ENCODE assay signal across 28 cellular contexts in genomic region chr18:52499018-52499417, GRCh38.
A peak's percentile ranks its signal among the peaks of the same experiment; 100 is the strongest.
DNase-seq lines count a peak whose midpoint lies in the region; ATAC-seq and TF ChIP-seq lines count a peak whose summit lies in the region.
"Had no signal": no experiment of that assay in that cellular context is flagged by ENCODE, and none has a peak within 500 bp of the region (broad histone marks: within the 10 kb centered on the region; RNA-seq: fewer than 3 reads in every experiment).

No MANE protein-coding gene starts in this region.

- peaks cover 7% of the 10 kb centered on the region for H3K9me3 Mint-ChIP-seq in activated CD8-positive, alpha-beta T cell treated with anti-CD3 and anti-CD28 coated beads for 36 hours

- no peaks in the 10 kb centered on the region for H3K9me3 ChIP-seq in gastrocnemius medialis
- H3K9me3 ChIP-seq: adrenal gland had no signal

- H3K4me1 Mint-ChIP-seq in activated CD8-positive, alpha-beta T cell treated with anti-CD3 and anti-CD28 coated beads for 36 hours (ENCODE audit: low read depth), result no peaks in the 10 kb centered on the region
- H3K4me1 Mint-ChIP-seq: activated CD4-positive, alpha-beta memory T cell treated with anti-CD3 and anti-CD28 coated beads, Interleukin-2, amount 10 ng/mL, durations not matched to agents 7 days and 5 days; activated naive CD4-positive, alpha-beta T cell treated with anti-CD3 and anti-CD28 coated beads, Interleukin-2, amount 10 ng/mL, durations not matched to agents 7 days and 5 days; CD4-positive, CD25-positive, alpha-beta regulatory T cell; naive thymus-derived CD8-positive, alpha-beta T cell; stimulated activated effector memory CD8-positive, alpha-beta T cell treated with anti-CD3 and anti-CD28 coated beads, Interleukin-12 subunit alpha, Interleukin-12 subunit beta, amount 100 ng/mL, for 72 hours; T-helper 17 cell had no signal

- in situ Hi-C loops in gastrocnemius medialis (cut with MboI; ENCODE audit: low sequenced_read_pairs in 4 of 4), result no loop called here

- H3K36me3 ChIP-seq in gastrocnemius medialis, result no peaks in the 10 kb centered on the region
- H3K36me3 ChIP-seq: adrenal gland, transverse colon had no signal

- no peak for TF ChIP-seq POLR2A in gastrocnemius medialis (IDR thresholded peaks at IDR 0.05)

- H3K27ac Mint-ChIP-seq in activated CD8-positive, alpha-beta T cell treated with anti-CD3 and anti-CD28 coated beads for 36 hours, result no peak overlapping the region
- H3K27ac Mint-ChIP-seq: activated CD4-positive, alpha-beta memory T cell treated with anti-CD3 and anti-CD28 coated beads, Interleukin-2, amount 10 ng/mL, durations not matched to agents 7 days and 5 days; activated naive CD4-positive, alpha-beta T cell treated with anti-CD3 and anti-CD28 coated beads, Interleukin-2, amount 10 ng/mL, durations not matched to agents 7 days and 5 days; CD4-positive, CD25-positive, alpha-beta regulatory T cell; naive thymus-derived CD8-positive, alpha-beta T cell; stimulated activated effector memory CD8-positive, alpha-beta T cell treated with anti-CD3 and anti-CD28 coated beads, Interleukin-12 subunit alpha, Interleukin-12 subunit beta, amount 100 ng/mL, for 72 hours; T-helper 17 cell had no signal

- intact Hi-C loops in left colon (cut with DNase I, micrococcal nuclease), result no loop called here
- intact Hi-C loops in gastrocnemius medialis (cut with DNase I; ENCODE audit: low total_unique reads), result no loop called here
- intact Hi-C loops in activated CD8-positive, alpha-beta T cell treated with anti-CD3 and anti-CD28 coated beads for 36 hours (cut with micrococcal nuclease), result no loop called here

- no peaks in the 10 kb centered on the region for H3K36me3 Mint-ChIP-seq in activated CD8-positive, alpha-beta T cell treated with anti-CD3 and anti-CD28 coated beads for 36 hours (ENCODE audit: low read depth)
- H3K36me3 Mint-ChIP-seq: activated naive CD4-positive, alpha-beta T cell treated with anti-CD3 and anti-CD28 coated beads, Interleukin-2, amount 10 ng/mL, durations not matched to agents 7 days and 5 days; CD4-positive, CD25-positive, alpha-beta regulatory T cell; stimulated activated effector memory CD8-positive, alpha-beta T cell treated with anti-CD3 and anti-CD28 coated beads, Interleukin-12 subunit alpha, Interleukin-12 subunit beta, amount 100 ng/mL, for 72 hours had no signal

- H3K27me3 ChIP-seq in gastrocnemius medialis, result no peaks in the 10 kb centered on the region
- H3K27me3 ChIP-seq: adrenal gland, transverse colon had no signal

- POLR2A ChIA-PET in activated CD8-positive, alpha-beta T cell treated with anti-CD3 and anti-CD28 coated beads for 36 hours (lab: Charles Lee), result no interaction called here

- H3K4me3 ChIP-seq in gastrocnemius medialis, result no peak overlapping the region
- H3K4me3 ChIP-seq: adrenal gland, SK-N-MC, transverse colon had no signal

- DNase-seq in DMS 273 (lab: John Stamatoyannopoulos, UW; ENCODE audit: unreplicated experiment) (peak; percentile 36), DMS 273 treated with DMSO at 0.1 percent for 48 hours (lab: John Stamatoyannopoulos, UW) (no peak), NCI-H82 treated with DMSO at 0.1 percent for 48 hours (lab: John Stamatoyannopoulos, UW; ENCODE audit: unreplicated experiment) (peak; percentile 92), left colon (no peak), gastrocnemius medialis (no peak), SHP77 treated with DMSO at 0.1 percent for 48 hours (lab: John Stamatoyannopoulos, UW) (no peak)
- no peak for DNase-seq in activated CD8-positive, alpha-beta T cell treated with anti-CD3 and anti-CD28 coated beads for 36 hours
- DNase-seq: 8988T; activated CD4-positive, alpha-beta memory T cell treated with anti-CD3 and anti-CD28 coated beads, Interleukin-2, amount 10 ng/mL, durations not matched to agents 7 days and 5 days; activated naive CD4-positive, alpha-beta T cell treated with anti-CD3 and anti-CD28 coated beads, Interleukin-2, amount 10 ng/mL, durations not matched to agents 7 days and 5 days; adrenal gland; CD4-positive, CD25-positive, alpha-beta regulatory T cell; central memory CD4-positive, alpha-beta T cell; cortex of kidney; DMS79; effector memory CD4-positive, alpha-beta T cell; erythroblast; glutamatergic neuron; IMR-90; midbrain; naive thymus-derived CD8-positive, alpha-beta T cell; NCI-H1436 treated with DMSO at 0.1 percent for 48 hours; occipital lobe; T-helper 17 cell; transverse colon had no signal

- no peak overlapping the region for H3K27ac ChIP-seq in gastrocnemius medialis
- H3K27ac ChIP-seq: adrenal gland, SK-N-MC, transverse colon had no signal

- H3K4me3 Mint-ChIP-seq in activated CD8-positive, alpha-beta T cell treated with anti-CD3 and anti-CD28 coated beads for 36 hours, result no peak overlapping the region
- H3K4me3 Mint-ChIP-seq: activated CD4-positive, alpha-beta memory T cell treated with anti-CD3 and anti-CD28 coated beads, Interleukin-2, amount 10 ng/mL, durations not matched to agents 7 days and 5 days; activated naive CD4-positive, alpha-beta T cell treated with anti-CD3 and anti-CD28 coated beads, Interleukin-2, amount 10 ng/mL, durations not matched to agents 7 days and 5 days; CD4-positive, CD25-positive, alpha-beta regulatory T cell; naive thymus-derived CD8-positive, alpha-beta T cell; stimulated activated effector memory CD8-positive, alpha-beta T cell treated with anti-CD3 and anti-CD28 coated beads, Interleukin-12 subunit alpha, Interleukin-12 subunit beta, amount 100 ng/mL, for 72 hours; T-helper 17 cell had no signal

- no peak for TF ChIP-seq CTCF in gastrocnemius medialis (IDR thresholded peaks at IDR 0.05 in 4 of 5, conservative IDR thresholded peaks at IDR 0.05 in 1 of 5)
- no peak for TF ChIP-seq CTCF in activated CD8-positive, alpha-beta T cell treated with anti-CD3 and anti-CD28 coated beads for 36 hours (IDR thresholded peaks at IDR 0.05)

- peak; percentile 72 for ATAC-seq in left colon
- ATAC-seq in gastrocnemius medialis, result no peak
- no peak for ATAC-seq in activated CD8-positive, alpha-beta T cell treated with anti-CD3 and anti-CD28 coated beads for 36 hours
- ATAC-seq in HG03135 (IDR thresholded peaks at IDR 0.05; ENCODE audit: unreplicated experiment), result no peak
- ATAC-seq: naive thymus-derived CD8-positive, alpha-beta T cell; stimulated activated effector memory CD8-positive, alpha-beta T cell treated with anti-CD3 and anti-CD28 coated beads, Interleukin-12 subunit alpha, Interleukin-12 subunit beta, amount 100 ng/mL, for 72 hours; T-helper 17 cell had no signal

- H3K27me3 Mint-ChIP-seq in activated CD8-positive, alpha-beta T cell treated with anti-CD3 and anti-CD28 coated beads for 36 hours, result no peaks in the 10 kb centered on the region
- H3K27me3 Mint-ChIP-seq: activated CD4-positive, alpha-beta memory T cell treated with anti-CD3 and anti-CD28 coated beads, Interleukin-2, amount 10 ng/mL, durations not matched to agents 7 days and 5 days; activated naive CD4-positive, alpha-beta T cell treated with anti-CD3 and anti-CD28 coated beads, Interleukin-2, amount 10 ng/mL, durations not matched to agents 7 days and 5 days; CD4-positive, CD25-positive, alpha-beta regulatory T cell; naive thymus-derived CD8-positive, alpha-beta T cell; T-helper 17 cell had no signal

- CTCF ChIA-PET in activated CD8-positive, alpha-beta T cell treated with anti-CD3 and anti-CD28 coated beads for 36 hours (lab: Charles Lee), result no interaction called here

- H3K4me1 ChIP-seq in gastrocnemius medialis, result no peaks in the 10 kb centered on the region
- H3K4me1 ChIP-seq: adrenal gland, transverse colon had no signal

Comparison
In these comparisons a context has a peak if more than half of its experiments do, and no peak if none do; other contexts are left out.
1. DNase-seq: peak in DMS 273 (single experiment) and NCI-H82 treated with DMSO at 0.1 percent for 48 hours (single experiment); none in DMS 273 treated with DMSO at 0.1 percent for 48 hours (single experiment), left colon (0 of 2), gastrocnemius medialis (0 of 2), SHP77 treated with DMSO at 0.1 percent for 48 hours (single experiment) and activated CD8-positive, alpha-beta T cell treated with anti-CD3 and anti-CD28 coated beads for 36 hours (single experiment).